ENCODE assay signal across 1 cellular context in genomic region chr4:11384077-11384476, GRCh38. TPM values are rescaled to one million over a fixed set of nuclear protein-coding genes. Genes with fewer than 3 reads are reported as not detected.
"Had no signal": no experiment of that assay in that cellular context is flagged by ENCODE, and none has a peak within 500 bp of the region (broad histone marks: within the 10 kb centered on the region; RNA-seq: fewer than 3 reads in every experiment).

No MANE protein-coding gene starts in this region.

RNA-seq across cellular contexts. Expression of gene HS3ST1, which starts 44.6 kb away (rescaled TPM):
- total RNA-seq: activated CD8-positive, alpha-beta T cell treated with anti-CD3 and anti-CD28 coated beads for 36 hours had no signal
